ENCODE assay signal across 8 cellular contexts in the genomic region with DNA sequence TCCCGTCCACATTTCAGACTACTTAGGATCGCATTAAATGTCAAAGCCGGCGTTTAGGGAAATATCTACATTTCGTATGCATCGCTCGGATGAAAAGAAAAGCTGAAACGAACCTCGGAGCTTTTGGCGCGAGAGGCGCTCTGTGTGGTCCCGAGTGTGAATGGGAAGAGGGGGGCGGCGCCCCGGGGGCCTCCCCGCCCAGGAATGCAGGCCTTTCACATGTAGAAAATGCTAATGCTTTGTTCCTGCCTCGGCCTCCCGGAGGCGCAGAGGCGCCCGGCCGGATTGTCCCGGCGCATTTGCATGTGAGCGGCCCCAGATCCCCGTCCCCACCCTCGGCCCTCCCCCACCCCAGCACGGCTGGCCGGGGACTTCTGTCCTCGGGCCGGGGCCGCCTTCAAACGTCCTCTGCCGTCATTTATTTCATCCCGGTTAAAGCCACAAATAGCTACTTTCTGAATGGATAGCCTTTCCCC. TPM values are rescaled to one million over a fixed set of nuclear protein-coding genes. Genes with fewer than 3 reads are reported as not detected.
A peak's percentile ranks its signal among the peaks of the same experiment; 100 is the strongest.
DNase-seq lines count a peak whose midpoint lies in the region; ATAC-seq and TF ChIP-seq lines count a peak whose summit lies in the region.

No MANE protein-coding gene starts in this region.

- H3K27me3 ChIP-seq in AG04450 (ENCODE audit: control insufficient read depth, insufficient read depth, low read length): no peaks in the 10 kb centered on the region

- intact Hi-C loops in OCI-LY7 (cut with micrococcal nuclease; ENCODE audit: unreplicated experiment): loop anchor here (1.0 kb wide), 1 partner anchor 47 kb away; no protein-coding TSS in a partner anchor
- intact Hi-C loops in left colon (cut with DNase I, micrococcal nuclease): no loop called here

- peak overlapping the region; percentile 90 for H3K27ac Mint-ChIP-seq in chondrocyte (ENCODE audit: unreplicated experiment)
- peak overlapping the region; percentile 77 for H3K27ac Mint-ChIP-seq in stimulated activated naive B cell treated with anti-CD40 and anti-IgM and Interleukin-4, amounts not matched to agents 10 μg/mL and 1 μg/mL and 100 μg/mL, for 72 hours

- peaks cover 2% of the 10 kb centered on the region for H3K36me3 Mint-ChIP-seq in chondrocyte (ENCODE audit: low read depth)
- H3K36me3 Mint-ChIP-seq in stimulated activated naive B cell treated with anti-CD40 and anti-IgM and Interleukin-4, amounts not matched to agents 10 μg/mL and 1 μg/mL and 100 μg/mL, for 72 hours: peaks cover 12 to 26% of the 10 kb centered on the region in 2 donors

- no peaks in the 10 kb centered on the region for H3K27me3 Mint-ChIP-seq in chondrocyte (ENCODE audit: low read depth)
- peaks cover 8 to 11% of the 10 kb centered on the region in 2 donors for H3K27me3 Mint-ChIP-seq in stimulated activated naive B cell treated with anti-CD40 and anti-IgM and Interleukin-4, amounts not matched to agents 10 μg/mL and 1 μg/mL and 100 μg/mL, for 72 hours

- POLR2A ChIA-PET in AG04450 (lab: Yijun Ruan, JAX): no interaction called here
- POLR2A ChIA-PET in OCI-LY7 (lab: Charles Lee): interaction anchor here (0.7 kb wide), 1 partner anchor 8 kb away, joined by 3 read pairs; no protein-coding TSS in a partner anchor

- no peak overlapping the region for H3K27ac ChIP-seq in AG04450 (ENCODE audit: low read depth, low read length)
- no peak overlapping the region for H3K27ac ChIP-seq in OCI-LY7 (ENCODE audit: low read depth, low read length, poor library complexity, severe bottlenecking)

- peaks cover 11% of the 10 kb centered on the region; the same call in 1 of the 2 replicates for H3K36me3 ChIP-seq in OCI-LY7 (ENCODE audit: insufficient read depth, low read length)

- DNase-seq in AG04450 (ENCODE audit: low read depth, low spot score) (no peak), OCI-LY7 (ENCODE audit: low spot score) (no peak), chondrocyte (ENCODE audit: low spot score) (no peak), left colon (peak; percentile 43 to 46)
- peak; percentile 18 for DNase-seq in stimulated activated naive B cell treated with anti-CD40 and anti-IgM and Interleukin-4, amounts not matched to agents 10 μg/mL and 1 μg/mL and 100 μg/mL, for 72 hours
- DNase-seq in effector CD4-positive, alpha-beta T cell: no peak

- H3K4me3 ChIP-seq in AG04450 (ENCODE audit: low read depth, low read length) (peak overlapping the region; percentile 70), OCI-LY7 (ENCODE audit: low read depth, low read length, poor library complexity, severe bottlenecking) (peak overlapping the region; percentile 67)

- peaks cover 4% of the 10 kb centered on the region for H3K4me1 Mint-ChIP-seq in chondrocyte (ENCODE audit: low read depth)
- H3K4me1 Mint-ChIP-seq in stimulated activated naive B cell treated with anti-CD40 and anti-IgM and Interleukin-4, amounts not matched to agents 10 μg/mL and 1 μg/mL and 100 μg/mL, for 72 hours: peaks cover 0 to 3% of the 10 kb centered on the region in 2 donors

- BruUV-seq in OCI-LY7 (replicated peaks; lab: Mats Ljungman, UMichigan): no TSS peak

- no peaks in the 10 kb centered on the region for H3K9me3 Mint-ChIP-seq in chondrocyte (ENCODE audit: low read depth)
- no peaks in the 10 kb centered on the region for H3K9me3 Mint-ChIP-seq in stimulated activated naive B cell treated with anti-CD40 and anti-IgM and Interleukin-4, amounts not matched to agents 10 μg/mL and 1 μg/mL and 100 μg/mL, for 72 hours

- H3K4me3 Mint-ChIP-seq in chondrocyte (ENCODE audit: unreplicated experiment): peak overlapping the region; percentile 80
- H3K4me3 Mint-ChIP-seq in stimulated activated naive B cell treated with anti-CD40 and anti-IgM and Interleukin-4, amounts not matched to agents 10 μg/mL and 1 μg/mL and 100 μg/mL, for 72 hours: peak overlapping the region; percentile 88 to 94

- H2AFZ ChIP-seq in OCI-LY7 (ENCODE audit: low read length): peak overlapping the region; percentile 91

- peak; percentile 40 for ATAC-seq in GM18502 (IDR thresholded peaks at IDR 0.05; ENCODE audit: poor library complexity, unreplicated experiment)
- peak; percentile 33 for ATAC-seq in HG02973 (IDR thresholded peaks at IDR 0.05; ENCODE audit: unreplicated experiment)
- peak; percentile 71 for ATAC-seq in left colon
- ATAC-seq in stimulated activated naive B cell treated with anti-CD40 and anti-IgM and Interleukin-4, amounts not matched to agents 10 μg/mL and 1 μg/mL and 100 μg/mL, for 72 hours (replicated peaks): peak; percentile 18 to 38

- H3K79me2 ChIP-seq in OCI-LY7 (ENCODE audit: insufficient read depth, low read depth, low read length): no peaks in the 10 kb centered on the region

- H3K9me3 ChIP-seq in AG04450 (ENCODE audit: control insufficient read depth, insufficient read depth, low read length) (no peaks in the 10 kb centered on the region), OCI-LY7 (ENCODE audit: low read length) (no peaks in the 10 kb centered on the region)

- H3K9me2 ChIP-seq in OCI-LY7 (ENCODE audit: insufficient read depth, low read length): no peaks in the 10 kb centered on the region

- TF ChIP-seq CTCF in AG04450 (IDR thresholded peaks at IDR 0.05; ENCODE audit: low read depth, low read length) (no peak), OCI-LY7 (conservative IDR thresholded peaks at IDR 0.05; ENCODE audit: low read length) (no peak), chondrocyte (IDR thresholded peaks at IDR 0.05) (no peak)

- H3K4me1 ChIP-seq in OCI-LY7 (ENCODE audit: insufficient read depth, low read length, poor library complexity, severe bottlenecking): no peaks in the 10 kb centered on the region

- CTCF ChIA-PET in AG04450 (lab: Charles Lee) (interaction anchor here (0.9 to 2.8 kb wide), 18 partner anchors 10 to 457 kb away, joined by 3 to 29 read pairs (median 4); no protein-coding TSS in a partner anchor), OCI-LY7 (lab: Charles Lee; ENCODE audit: unreplicated experiment) (no interaction called here)

- peak overlapping the region; percentile 92 for H3K4me2 ChIP-seq in OCI-LY7 (ENCODE audit: low read length)

- H4K20me1 ChIP-seq in OCI-LY7 (ENCODE audit: insufficient read depth, low read length): no peaks in the 10 kb centered on the region

RNA-seq across cellular contexts. Expression of a gene that starts 37.0 kb away (rescaled TPM):
- polyA plus RNA-seq in AG04450 (2011; rRNA removed): not detected in 2 replicates
- not detected in 2 replicates for polyA minus RNA-seq in AG04450 (2011; rRNA and poly(A)+ RNA removed)
- total RNA-seq in OCI-LY7 (2014; rRNA removed; shearing (Covaris generic)): not detected in 2 replicates
- total RNA-seq in OCI-LY7 (2022) (not detected in 2 replicates), chondrocyte (0.05 to 0.17 TPM (median 0.08 TPM) in 3 replicates), left colon (not detected)

Comparison
In these comparisons a context has a peak if more than half of its experiments do, and no peak if none do; other contexts are left out.
1. DNase-seq: peak in left colon (2 of 2) and stimulated activated naive B cell treated with anti-CD40 and anti-IgM and Interleukin-4, amounts not matched to agents 10 μg/mL and 1 μg/mL and 100 μg/mL, for 72 hours (single experiment); none in AG04450 (single experiment), OCI-LY7 (single experiment), chondrocyte (single experiment) and effector CD4-positive, alpha-beta T cell (single experiment).
2. Peak in every context shown above with its lines, with median percentiles within 50 percentile points of each other: ATAC-seq.